Comparison of ENCODE assay signal across 8 cellular contexts in genomic region chr1:233281711-233282581, GRCh38. TPM values are rescaled to one million over a fixed set of nuclear protein-coding genes. Genes with fewer than 3 reads are reported as not detected.
A peak's percentile ranks its signal among the peaks of the same experiment; 100 is the strongest.
DNase-seq lines count a peak whose midpoint lies in the region; ATAC-seq and TF ChIP-seq lines count a peak whose summit lies in the region.

No MANE protein-coding gene starts in this region.

- H3K4me1 ChIP-seq in MM.1S (ENCODE audit: low read length) (peaks cover 21% of the 10 kb centered on the region), Caco-2 (no peaks in the 10 kb centered on the region), gastrocnemius medialis (no peaks in the 10 kb centered on the region)

- H3K4me3 ChIP-seq in MM.1S (ENCODE audit: low read length), result no peak overlapping the region
- H3K4me3 ChIP-seq in Caco-2 (ENCODE audit: low read depth, low read length), result no peak overlapping the region
- H3K4me3 ChIP-seq in gastrocnemius medialis, result no peak overlapping the region

- peaks cover 41% of the 10 kb centered on the region for H3K4me1 Mint-ChIP-seq in dendritic cell treated with granulocyte-macrophage colony-stimulating factor and Interleukin-4, amounts not matched to agents 40 ng/mL and 50 ng/mL, for 4 days (ENCODE audit: low read depth)
- no peaks in the 10 kb centered on the region for H3K4me1 Mint-ChIP-seq in Caco-2 (ENCODE audit: low read depth, unreplicated experiment)

- POLR2A ChIA-PET in Caco-2 (lab: Charles Lee), result no interaction called here

- H3K4me3 Mint-ChIP-seq in dendritic cell treated with granulocyte-macrophage colony-stimulating factor and Interleukin-4, amounts not matched to agents 40 ng/mL and 50 ng/mL, for 4 days, result no peak overlapping the region
- no peak overlapping the region for H3K4me3 Mint-ChIP-seq in Caco-2 (ENCODE audit: unreplicated experiment)

- in situ Hi-C loops in gastrocnemius medialis (cut with MboI; ENCODE audit: low sequenced_read_pairs in 4 of 4), result no loop called here

- CTCF ChIA-PET in Caco-2 (lab: Charles Lee), result no interaction called here

- H2AFZ ChIP-seq in MM.1S (ENCODE audit: low read length), result no peak overlapping the region

- H3K9me3 ChIP-seq in MM.1S (replicated peaks; ENCODE audit: insufficient read depth, low read length) (no peaks in the 10 kb centered on the region), Caco-2 (no peaks in the 10 kb centered on the region), gastrocnemius medialis (no peaks in the 10 kb centered on the region)

- DNase-seq in MM.1S (peak; percentile 84), NCI-H128 (lab: John Stamatoyannopoulos, UW; ENCODE audit: unreplicated experiment) (no peak), Caco-2 (no peak), gastrocnemius medialis (no peak), NCI-H526 (lab: John Stamatoyannopoulos, UW) (no peak)

- no TSS peak for BruUV-seq in Caco-2 (replicated peaks; lab: Mats Ljungman, UMichigan)

- H3K79me2 ChIP-seq in MM.1S (ENCODE audit: low read length), result peaks cover 20% of the 10 kb centered on the region

- H3K36me3 Mint-ChIP-seq in dendritic cell treated with granulocyte-macrophage colony-stimulating factor and Interleukin-4, amounts not matched to agents 40 ng/mL and 50 ng/mL, for 4 days (ENCODE audit: low read depth), result no peaks in the 10 kb centered on the region
- no peaks in the 10 kb centered on the region for H3K36me3 Mint-ChIP-seq in Caco-2 (ENCODE audit: insufficient read depth, unreplicated experiment)

- TF ChIP-seq POLR2A in gastrocnemius medialis (IDR thresholded peaks at IDR 0.05), result no peak

- peak overlapping the region; percentile 47 for H3K4me2 ChIP-seq in MM.1S (ENCODE audit: low read depth, low read length)

- ATAC-seq in GM18508 (IDR thresholded peaks at IDR 0.05; ENCODE audit: insufficient read depth, unreplicated experiment), result peak; percentile 85
- ATAC-seq in GM21786 (IDR thresholded peaks at IDR 0.05; ENCODE audit: unreplicated experiment), result peak; percentile 95
- no peak for ATAC-seq in gastrocnemius medialis

- H3K27ac ChIP-seq in MM.1S (ENCODE audit: low read length), result peak overlapping the region; percentile 31; the same call in 1 of the 2 replicates
- H3K27ac ChIP-seq in gastrocnemius medialis, result no peak overlapping the region

- H3K36me3 ChIP-seq in MM.1S (replicated peaks; ENCODE audit: insufficient read depth, low read length), result no peaks in the 10 kb centered on the region
- no peaks in the 10 kb centered on the region for H3K36me3 ChIP-seq in Caco-2 (ENCODE audit: control insufficient read depth, insufficient read depth, low read length)
- no peaks in the 10 kb centered on the region for H3K36me3 ChIP-seq in gastrocnemius medialis

- peaks cover 16% of the 10 kb centered on the region for H3F3A ChIP-seq in MM.1S (ENCODE audit: insufficient read depth, low read length)

- no peaks in the 10 kb centered on the region for H3K9me2 ChIP-seq in MM.1S (replicated peaks; ENCODE audit: insufficient read depth, low read length)

- no peaks in the 10 kb centered on the region for H3K9me3 Mint-ChIP-seq in dendritic cell treated with granulocyte-macrophage colony-stimulating factor and Interleukin-4, amounts not matched to agents 40 ng/mL and 50 ng/mL, for 4 days
- H3K9me3 Mint-ChIP-seq in Caco-2 (ENCODE audit: unreplicated experiment), result no peaks in the 10 kb centered on the region

- H3K27ac Mint-ChIP-seq in dendritic cell treated with granulocyte-macrophage colony-stimulating factor and Interleukin-4, amounts not matched to agents 40 ng/mL and 50 ng/mL, for 4 days, result peak overlapping the region; percentile 74
- no peak overlapping the region for H3K27ac Mint-ChIP-seq in Caco-2 (ENCODE audit: unreplicated experiment)

- H3K9ac ChIP-seq in MM.1S (ENCODE audit: low read length), result no peak overlapping the region

- TF ChIP-seq CTCF in MM.1S (IDR thresholded peaks at IDR 0.05; ENCODE audit: low read length), result no peak
- no peak for TF ChIP-seq CTCF in Caco-2 (IDR thresholded peaks at IDR 0.05; ENCODE audit: insufficient read depth in 1 of 2, low read depth in 1 of 2, low read length in 1 of 2, severe bottlenecking in 1 of 2, unreplicated experiment in 1 of 2)
- TF ChIP-seq CTCF in gastrocnemius medialis (IDR thresholded peaks at IDR 0.05 in 4 of 5, conservative IDR thresholded peaks at IDR 0.05 in 1 of 5), result no peak

- H3K27me3 ChIP-seq in MM.1S (replicated peaks; ENCODE audit: insufficient read depth, low read length) (no peaks in the 10 kb centered on the region), Caco-2 (replicated peaks; ENCODE audit: control insufficient read depth, insufficient read depth, low read length) (no peaks in the 10 kb centered on the region), gastrocnemius medialis (no peaks in the 10 kb centered on the region)

- H4K20me1 ChIP-seq in MM.1S (ENCODE audit: insufficient read depth, low read length), result no peaks in the 10 kb centered on the region

- intact Hi-C loops in dendritic cell treated with granulocyte-macrophage colony-stimulating factor and Interleukin-4, amounts not matched to agents 40 ng/mL and 50 ng/mL, for 4 days (cut with micrococcal nuclease), result no loop called here
- intact Hi-C loops in Caco-2 (cut with micrococcal nuclease; ENCODE audit: unreplicated experiment) (no loop called here), gastrocnemius medialis (cut with DNase I; ENCODE audit: low total_unique reads) (no loop called here)

- no peaks in the 10 kb centered on the region for H3K27me3 Mint-ChIP-seq in dendritic cell treated with granulocyte-macrophage colony-stimulating factor and Interleukin-4, amounts not matched to agents 40 ng/mL and 50 ng/mL, for 4 days
- H3K27me3 Mint-ChIP-seq in Caco-2 (ENCODE audit: insufficient read depth, unreplicated experiment), result no peaks in the 10 kb centered on the region

RNA-seq across cellular contexts. Expression of gene PCNX2, which starts 13.6 kb away (rescaled TPM):
- total RNA-seq in Caco-2 (2022) (15.0 and 18.0 TPM in 2 replicates), gastrocnemius medialis (1 to 10 TPM in 3 of 4 donors, under 1 TPM in 1; 0.34 to 5.6 (median 1.9) TPM)

RNA-seq across cellular contexts. Expression of gene MAP3K21, which starts 45.6 kb away (rescaled TPM):
- total RNA-seq in Caco-2 (2022) (9.6 and 10.4 TPM in 2 replicates), gastrocnemius medialis (under 1 TPM in 2 of 4 donors, not detected in 2; 0.07 to 0.31 TPM)

Comparison
In these comparisons a context has a peak if more than half of its experiments do, and no peak if none do; other contexts are left out.
1. ATAC-seq: peak in GM18508 (single experiment) and GM21786 (single experiment); none in gastrocnemius medialis (0 of 2).